1 cellular context compared by ENCODE assay signal in genomic region chrX:134670241-134670811, GRCh38.
TF ChIP-seq lines count a peak whose summit lies in the region.

No MANE protein-coding gene starts in this region.

TF ChIP-seq in HepG2, 621 proteins besides CTCF, POLR2A, EP300 and RAD21 (continued from another document):
- TF ChIP-seq ZNF574 (CRISPR knock-in tag; IDR thresholded peaks at IDR 0.05) (no peak), ZFP36L2 (CRISPR knock-in tag; IDR thresholded peaks at IDR 0.05) (no peak), NFATC3 (CRISPR knock-in tag; IDR thresholded peaks at IDR 0.05) (no peak), ZFP82 (CRISPR knock-in tag; IDR thresholded peaks at IDR 0.05; ENCODE audit: borderline replicate concordance) (no peak), ATF6 (CRISPR knock-in tag; conservative IDR thresholded peaks at IDR 0.05) (no peak)
- TF ChIP-seq, protein P1, sequence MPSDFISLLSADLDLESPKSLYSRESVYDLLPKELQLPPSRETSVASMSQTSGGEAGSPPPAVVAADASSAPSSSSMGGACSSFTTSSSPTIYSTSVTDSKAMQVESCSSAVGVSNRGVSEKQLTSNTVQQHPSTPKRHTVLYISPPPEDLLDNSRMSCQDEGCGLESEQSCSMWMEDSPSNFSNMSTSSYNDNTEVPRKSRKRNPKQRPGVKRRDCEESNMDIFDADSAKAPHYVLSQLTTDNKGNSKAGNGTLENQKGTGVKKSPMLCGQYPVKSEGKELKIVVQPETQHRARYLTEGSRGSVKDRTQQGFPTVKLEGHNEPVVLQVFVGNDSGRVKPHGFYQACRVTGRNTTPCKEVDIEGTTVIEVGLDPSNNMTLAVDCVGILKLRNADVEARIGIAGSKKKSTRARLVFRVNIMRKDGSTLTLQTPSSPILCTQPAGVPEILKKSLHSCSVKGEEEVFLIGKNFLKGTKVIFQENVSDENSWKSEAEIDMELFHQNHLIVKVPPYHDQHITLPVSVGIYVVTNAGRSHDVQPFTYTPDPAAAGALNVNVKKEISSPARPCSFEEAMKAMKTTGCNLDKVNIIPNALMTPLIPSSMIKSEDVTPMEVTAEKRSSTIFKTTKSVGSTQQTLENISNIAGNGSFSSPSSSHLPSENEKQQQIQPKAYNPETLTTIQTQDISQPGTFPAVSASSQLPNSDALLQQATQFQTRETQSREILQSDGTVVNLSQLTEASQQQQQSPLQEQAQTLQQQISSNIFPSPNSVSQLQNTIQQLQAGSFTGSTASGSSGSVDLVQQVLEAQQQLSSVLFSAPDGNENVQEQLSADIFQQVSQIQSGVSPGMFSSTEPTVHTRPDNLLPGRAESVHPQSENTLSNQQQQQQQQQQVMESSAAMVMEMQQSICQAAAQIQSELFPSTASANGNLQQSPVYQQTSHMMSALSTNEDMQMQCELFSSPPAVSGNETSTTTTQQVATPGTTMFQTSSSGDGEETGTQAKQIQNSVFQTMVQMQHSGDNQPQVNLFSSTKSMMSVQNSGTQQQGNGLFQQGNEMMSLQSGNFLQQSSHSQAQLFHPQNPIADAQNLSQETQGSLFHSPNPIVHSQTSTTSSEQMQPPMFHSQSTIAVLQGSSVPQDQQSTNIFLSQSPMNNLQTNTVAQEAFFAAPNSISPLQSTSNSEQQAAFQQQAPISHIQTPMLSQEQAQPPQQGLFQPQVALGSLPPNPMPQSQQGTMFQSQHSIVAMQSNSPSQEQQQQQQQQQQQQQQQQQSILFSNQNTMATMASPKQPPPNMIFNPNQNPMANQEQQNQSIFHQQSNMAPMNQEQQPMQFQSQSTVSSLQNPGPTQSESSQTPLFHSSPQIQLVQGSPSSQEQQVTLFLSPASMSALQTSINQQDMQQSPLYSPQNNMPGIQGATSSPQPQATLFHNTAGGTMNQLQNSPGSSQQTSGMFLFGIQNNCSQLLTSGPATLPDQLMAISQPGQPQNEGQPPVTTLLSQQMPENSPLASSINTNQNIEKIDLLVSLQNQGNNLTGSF (CRISPR knock-in tag; IDR thresholded peaks at IDR 0.05), result no peak
